ENCODE assay signal across 32 cellular contexts in genomic region chr4:177902386-177902785, GRCh38.
"Had no signal": no experiment of that assay in that cellular context is flagged by ENCODE, and none has a peak within 500 bp of the region (broad histone marks: within the 10 kb centered on the region; RNA-seq: fewer than 3 reads in every experiment).

No MANE protein-coding gene starts in this region.

- H3K36me3 ChIP-seq: adrenal gland, ascending aorta, cardiac muscle cell, WERI-Rb-1 had no signal

- H3K4me1 ChIP-seq: adrenal gland, ascending aorta had no signal

- ATAC-seq: activated CD4-positive, alpha-beta T cell treated with anti-CD3 and anti-CD28 coated beads for 36 hours; activated CD4-positive, CD25-positive, alpha-beta regulatory T cell treated with anti-CD3 and anti-CD28 coated beads, Interleukin-2, amount 50 U/mL, for 24 hours; activated CD8-positive, alpha-beta memory T cell treated with anti-CD3 and anti-CD28 coated beads, Interleukin-2, amount 10 ng/mL, durations not matched to agents 7 days and 5 days; activated CD8-positive, alpha-beta T cell treated with anti-CD3 and anti-CD28 coated beads, Interleukin-2, amount 10 ng/mL, durations not matched to agents 7 days and 5 days; activated naive CD4-positive, alpha-beta T cell treated with anti-CD3 and anti-CD28 coated beads, Interleukin-2, amount 50 U/mL, for 72 hours; WTC11 had no signal

- H3K27me3 ChIP-seq: adrenal gland, ascending aorta, cardiac muscle cell had no signal

- H3K27ac ChIP-seq: adrenal gland, cardiac muscle cell, WERI-Rb-1 had no signal

- DNase-seq: activated CD4-positive, alpha-beta memory T cell treated with anti-CD3 and anti-CD28 coated beads, Interleukin-2, amount 10 ng/mL, durations not matched to agents 7 days and 5 days; activated CD4-positive, alpha-beta T cell treated with anti-CD3 and anti-CD28 coated beads for 1 hour; activated CD4-positive, alpha-beta T cell treated with anti-CD3 and anti-CD28 coated beads for 36 hours; activated CD4-positive, alpha-beta T cell treated with anti-CD3 and anti-CD28 coated beads for 48 hours; activated CD4-positive, alpha-beta T cell treated with anti-CD3 and anti-CD28 coated beads, Interleukin-2, amount 10 ng/mL, durations not matched to agents 7 days and 5 days; activated CD4-positive, alpha-beta T cell treated with anti-CD3 and anti-CD28 coated beads, Interleukin-2, amount 50 U/mL, for 48 hours; activated CD4-positive, CD25-positive, alpha-beta regulatory T cell; activated CD8-positive, alpha-beta memory T cell treated with anti-CD3 and anti-CD28 coated beads for 24 hours; activated CD8-positive, alpha-beta memory T cell treated with anti-CD3 and anti-CD28 coated beads, Interleukin-2, amount 10 ng/mL, durations not matched to agents 7 days and 5 days; activated CD8-positive, alpha-beta memory T cell treated with anti-CD3 and anti-CD28 coated beads, Interleukin-2, amount 50 U/mL, for 48 hours; activated CD8-positive, alpha-beta T cell treated with anti-CD3 and anti-CD28 coated beads, Interleukin-2, amount 10 ng/mL, durations not matched to agents 7 days and 5 days; activated effector memory CD4-positive, alpha-beta T cell treated with Interleukin-2 at 50 U/mL for 16 hours; activated gamma-delta T cell; activated naive CD4-positive, alpha-beta T cell treated with anti-CD3 and anti-CD28 coated beads, Interleukin-2, amount 50 U/mL, for 16 hours; activated naive CD4-positive, alpha-beta T cell treated with Interleukin-2 at 50 U/mL for 16 hours; activated naive CD8-positive, alpha-beta T cell treated with anti-CD3 and anti-CD28 coated beads for 36 hours; activated T-cell treated with anti-CD3 and anti-CD28 coated beads, Interleukin-2, amount 50 U/mL, for 24 hours; activated T-cell treated with anti-CD3 and anti-CD28 coated beads, Interleukin-2, amount 50 U/mL, for 48 hours; adrenal gland; amniotic stem cell; caudate nucleus; cerebellar nuclear complex; T-helper 1 cell; T-helper 2 cell; T-helper 9 cell; WERI-Rb-1 had no signal

- H3K9me3 ChIP-seq: adrenal gland, ascending aorta had no signal

- H3K4me3 ChIP-seq: adrenal gland, ascending aorta, cardiac muscle cell had no signal

- FAIRE-seq: bronchial epithelial cell had no signal
